In genomic region chr14:34615507-34615906, GRCh38 we compare ENCODE assay signal across 24 cellular contexts. TPM values are rescaled to one million over a fixed set of nuclear protein-coding genes. Genes with fewer than 3 reads are reported as not detected.
A peak's percentile ranks its signal among the peaks of the same experiment; 100 is the strongest.
DNase-seq lines count a peak whose midpoint lies in the region; ATAC-seq and TF ChIP-seq lines count a peak whose summit lies in the region.
"Had no signal": no experiment of that assay in that cellular context is flagged by ENCODE, and none has a peak within 500 bp of the region (broad histone marks: within the 10 kb centered on the region; RNA-seq: fewer than 3 reads in every experiment).

No MANE protein-coding gene starts in this region.

- H3K9ac ChIP-seq in BLaER1 treated with 17β-estradiol and CSF1 and Interleukin-3, amounts not matched to agents 10 nM and 100 nM: peak overlapping the region in 1 of 11 experiments; percentile 62; a peak in 2 of 22 replicates

- H4K20me1 ChIP-seq in BLaER1 treated with 17β-estradiol and CSF1 and Interleukin-3, amounts not matched to agents 10 nM and 100 nM: peaks cover 10 to 100% (median 52%) of the 10 kb centered on the region in 11 experiments; a peak in 19 of 22 replicates

- DNase-seq in T-helper 1 cell: no peak
- peak; percentile 29 for DNase-seq in chondrocyte (ENCODE audit: low spot score)
- DNase-seq in osteocyte (ENCODE audit: extremely low spot score, unreplicated experiment): peak; percentile 32
- no peak for DNase-seq in left lobe of liver (ENCODE audit: low spot score)
- DNase-seq in NCI-H446 (lab: John Stamatoyannopoulos, UW): no peak
- DNase-seq in iPS-NIHi11 (ENCODE audit: low spot score): no peak
- DNase-seq: 8988T; CD8-positive, alpha-beta memory T cell; DMS53; EL; Kasumi-1; MG63; NCI-H1092 treated with DMSO at 0.1 percent for 48 hours; NCI-H146; NCI-H2081; NCI-H2171 treated with DMSO at 0.1 percent for 48 hours; NCI-H446 treated with DMSO at 0.1 percent for 48 hours; OCI-M1; SHP77 treated with DMSO at 0.1 percent for 48 hours had no signal

- H3K4me1 Mint-ChIP-seq in T-helper 1 cell treated with Interleukin-12 subunit alpha and Interleukin-12 subunit beta and Interleukin-4 antibody, amounts not matched to agents 30 μg/mL and 1 μg/mL, for 36 hours (ENCODE audit: low read depth): peaks cover 9% of the 10 kb centered on the region
- H3K4me1 Mint-ChIP-seq in chondrocyte (ENCODE audit: low read depth) (peaks cover 13% of the 10 kb centered on the region), osteocyte (ENCODE audit: unreplicated experiment) (peaks cover 6% of the 10 kb centered on the region)
- H3K4me1 Mint-ChIP-seq: GM23338 had no signal

- H3K4me3 Mint-ChIP-seq in T-helper 1 cell treated with Interleukin-12 subunit alpha and Interleukin-12 subunit beta and Interleukin-4 antibody, amounts not matched to agents 30 μg/mL and 1 μg/mL, for 36 hours: no peak overlapping the region
- no peak overlapping the region for H3K4me3 Mint-ChIP-seq in chondrocyte (ENCODE audit: unreplicated experiment)
- H3K4me3 Mint-ChIP-seq in osteocyte (ENCODE audit: unreplicated experiment): no peak overlapping the region
- H3K4me3 Mint-ChIP-seq: CD8-positive, alpha-beta memory T cell; GM23338 had no signal

- H3K4me3 ChIP-seq in BLaER1 treated with 17β-estradiol and CSF1 and Interleukin-3, amounts not matched to agents 10 nM and 100 nM: no peak overlapping the region
- H3K4me3 ChIP-seq: GM12878, GM23338, MG63 had no signal

- H3K27ac ChIP-seq in BLaER1 treated with 17β-estradiol and CSF1 and Interleukin-3, amounts not matched to agents 10 nM and 100 nM: no peak overlapping the region; a peak in 1 of 22 replicates

- H3K9me3 ChIP-seq in BLaER1 treated with 17β-estradiol and CSF1 and Interleukin-3, amounts not matched to agents 10 nM and 100 nM (replicated peaks in 1 of 11): no peaks in the 10 kb centered on the region
- H3K9me3 ChIP-seq: MG63 had no signal

- H3K27me3 Mint-ChIP-seq in T-helper 1 cell treated with Interleukin-12 subunit alpha and Interleukin-12 subunit beta and Interleukin-4 antibody, amounts not matched to agents 30 μg/mL and 1 μg/mL, for 36 hours (ENCODE audit: low read depth): no peaks in the 10 kb centered on the region
- H3K27me3 Mint-ChIP-seq in chondrocyte (ENCODE audit: low read depth) (no peaks in the 10 kb centered on the region), osteocyte (ENCODE audit: unreplicated experiment) (no peaks in the 10 kb centered on the region)
- H3K27me3 Mint-ChIP-seq: CD8-positive, alpha-beta memory T cell had no signal

- H3K36me3 Mint-ChIP-seq in T-helper 1 cell treated with Interleukin-12 subunit alpha and Interleukin-12 subunit beta and Interleukin-4 antibody, amounts not matched to agents 30 μg/mL and 1 μg/mL, for 36 hours (ENCODE audit: low read depth): peaks cover 22% of the 10 kb centered on the region
- H3K36me3 Mint-ChIP-seq in chondrocyte (ENCODE audit: low read depth): peaks cover 16% of the 10 kb centered on the region
- peaks cover 21% of the 10 kb centered on the region for H3K36me3 Mint-ChIP-seq in osteocyte (ENCODE audit: unreplicated experiment)

- ATAC-seq in left lobe of liver: no peak
- ATAC-seq: GM12878, GM23338, HCT116 had no signal

- peak overlapping the region in 8 of 11 experiments; percentile 6 to 44 (median 24); a peak in 9 of 22 replicates for H3K4me2 ChIP-seq in BLaER1 treated with 17β-estradiol and CSF1 and Interleukin-3, amounts not matched to agents 10 nM and 100 nM
- H3K4me2 ChIP-seq: GM23338 had no signal

- peaks cover 14 to 53% (median 27%) of the 10 kb centered on the region in 10 experiments; a peak in 19 of 20 replicates for H3K4me1 ChIP-seq in BLaER1 treated with 17β-estradiol and CSF1 and Interleukin-3, amounts not matched to agents 10 nM and 100 nM

- no peaks in the 10 kb centered on the region for H3K27me3 ChIP-seq in BLaER1 treated with 17β-estradiol and CSF1 and Interleukin-3, amounts not matched to agents 10 nM and 100 nM
- H3K27me3 ChIP-seq: MG63 had no signal

- peak overlapping the region; percentile 45 for H3K27ac Mint-ChIP-seq in T-helper 1 cell treated with Interleukin-12 subunit alpha and Interleukin-12 subunit beta and Interleukin-4 antibody, amounts not matched to agents 30 μg/mL and 1 μg/mL, for 36 hours
- H3K27ac Mint-ChIP-seq in chondrocyte (ENCODE audit: unreplicated experiment): peak overlapping the region; percentile 45
- H3K27ac Mint-ChIP-seq in osteocyte (ENCODE audit: unreplicated experiment): peak overlapping the region; percentile 1
- H3K27ac Mint-ChIP-seq: GM23338 had no signal

- TF ChIP-seq CTCF in chondrocyte (IDR thresholded peaks at IDR 0.05): no peak
- no peak for TF ChIP-seq CTCF in osteocyte (IDR thresholded peaks at IDR 0.05)

- no peaks in the 10 kb centered on the region for H3K9me3 Mint-ChIP-seq in T-helper 1 cell treated with Interleukin-12 subunit alpha and Interleukin-12 subunit beta and Interleukin-4 antibody, amounts not matched to agents 30 μg/mL and 1 μg/mL, for 36 hours
- H3K9me3 Mint-ChIP-seq in chondrocyte (ENCODE audit: low read depth) (no peaks in the 10 kb centered on the region), osteocyte (ENCODE audit: unreplicated experiment) (no peaks in the 10 kb centered on the region)
- H3K9me3 Mint-ChIP-seq: CD8-positive, alpha-beta memory T cell; GM23338 had no signal

- peaks cover 81 to 99% (median 87%) of the 10 kb centered on the region in 11 experiments for H3K36me3 ChIP-seq in BLaER1 treated with 17β-estradiol and CSF1 and Interleukin-3, amounts not matched to agents 10 nM and 100 nM
- H3K36me3 ChIP-seq: MG63 had no signal

RNA-seq across cellular contexts. Expression of gene SNX6, which starts 14.4 kb away (rescaled TPM):
- 72.6 to 93.5 TPM (median 91.7 TPM) in 3 replicates for total RNA-seq in chondrocyte
- 80.0 and 92.0 TPM in 2 replicates for total RNA-seq in osteocyte
- total RNA-seq in left lobe of liver: 18.8 TPM

Comparison
In these comparisons a context has a peak if more than half of its experiments do, and no peak if none do; other contexts are left out.
1. DNase-seq: peak in chondrocyte (single experiment) and osteocyte (single experiment); none in T-helper 1 cell (0 of 5), left lobe of liver (single experiment), NCI-H446 (0 of 2) and iPS-NIHi11 (single experiment).
2. Peak in every context shown above with its lines, with median percentiles within 50 percentile points of each other: H3K27ac Mint-ChIP-seq.